Comparison of ENCODE assay signal across 21 cellular contexts in the genomic region with DNA sequence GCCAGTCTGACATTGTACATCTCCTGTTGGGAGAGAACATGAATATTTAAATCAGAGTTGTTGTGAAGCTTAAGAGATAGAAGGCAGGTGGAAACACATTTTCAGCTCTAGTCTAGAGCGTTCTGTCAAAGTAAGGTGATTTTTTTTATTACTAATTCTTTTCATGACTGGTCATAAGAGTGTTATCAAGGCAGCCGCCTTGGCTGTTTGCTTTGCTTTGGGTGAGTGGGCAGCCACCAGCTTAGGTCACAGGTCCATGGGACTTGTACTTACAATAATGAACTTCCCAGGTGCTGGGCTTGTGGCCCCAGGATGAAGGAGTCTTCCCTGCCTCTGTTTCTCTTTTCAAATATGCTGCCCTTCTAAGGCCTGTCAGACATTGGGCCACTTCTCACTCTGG.
DNase-seq lines count a peak whose midpoint lies in the region; FAIRE-seq and TF ChIP-seq lines count a peak whose summit lies in the region.
"Had no signal": no experiment of that assay in that cellular context is flagged by ENCODE, and none has a peak within 500 bp of the region (broad histone marks: within the 10 kb centered on the region; RNA-seq: fewer than 3 reads in every experiment).

No MANE protein-coding gene starts in this region.

- intact Hi-C loops in activated CD4-positive, alpha-beta T cell treated with anti-CD3 and anti-CD28 coated beads, Interleukin-2, amount 10 ng/mL, durations not matched to agents 24 days and 14 days (cut with micrococcal nuclease) = no loop called here
- intact Hi-C loops in activated naive CD4-positive, alpha-beta T cell treated with anti-CD3 and anti-CD28 coated beads for 36 hours (cut with micrococcal nuclease) = no loop called here
- intact Hi-C loops in kidney (cut with DNase I) = no loop called here

- no peak for TF ChIP-seq CTCF in brain microvascular endothelial cell (IDR thresholded peaks at IDR 0.05; ENCODE audit: low read depth, low read length, missing control alignments)
- no peak for TF ChIP-seq CTCF in osteoblast (IDR thresholded peaks at IDR 0.05; ENCODE audit: extremely low read depth, low read depth, low read length)
- TF ChIP-seq CTCF in kidney (IDR thresholded peaks at IDR 0.05; ENCODE audit: borderline replicate concordance, extremely low read depth, insufficient read depth) = no peak

- H3K4me3 Mint-ChIP-seq in activated CD4-positive, alpha-beta T cell treated with anti-CD3 and anti-CD28 coated beads, Interleukin-2, amount 10 ng/mL, durations not matched to agents 24 days and 14 days = no peak overlapping the region
- no peak overlapping the region for H3K4me3 Mint-ChIP-seq in activated naive CD4-positive, alpha-beta T cell treated with anti-CD3 and anti-CD28 coated beads for 36 hours
- H3K4me3 Mint-ChIP-seq: CD8-positive, alpha-beta memory T cell; IgD-negative memory B cell had no signal

- H3K36me3 Mint-ChIP-seq in activated CD4-positive, alpha-beta T cell treated with anti-CD3 and anti-CD28 coated beads, Interleukin-2, amount 10 ng/mL, durations not matched to agents 24 days and 14 days (ENCODE audit: low read depth) = no peaks in the 10 kb centered on the region
- H3K36me3 Mint-ChIP-seq in activated naive CD4-positive, alpha-beta T cell treated with anti-CD3 and anti-CD28 coated beads for 36 hours (ENCODE audit: low read depth) = no peaks in the 10 kb centered on the region
- H3K36me3 Mint-ChIP-seq: CD8-positive, alpha-beta memory T cell; IgD-negative memory B cell had no signal

- no peaks in the 10 kb centered on the region for H3K9me3 Mint-ChIP-seq in activated CD4-positive, alpha-beta T cell treated with anti-CD3 and anti-CD28 coated beads, Interleukin-2, amount 10 ng/mL, durations not matched to agents 24 days and 14 days
- H3K9me3 Mint-ChIP-seq in activated naive CD4-positive, alpha-beta T cell treated with anti-CD3 and anti-CD28 coated beads for 36 hours = no peaks in the 10 kb centered on the region
- H3K9me3 Mint-ChIP-seq: CD8-positive, alpha-beta memory T cell; IgD-negative memory B cell had no signal

- CTCF ChIA-PET in activated naive CD4-positive, alpha-beta T cell treated with anti-CD3 and anti-CD28 coated beads for 36 hours (lab: Charles Lee) = interaction anchor here (0.6 kb wide), 1 partner anchor 391 kb away, joined by 3 read pairs; no protein-coding TSS in a partner anchor

- peaks cover 2% of the 10 kb centered on the region for H3K27me3 Mint-ChIP-seq in activated CD4-positive, alpha-beta T cell treated with anti-CD3 and anti-CD28 coated beads, Interleukin-2, amount 10 ng/mL, durations not matched to agents 24 days and 14 days
- H3K27me3 Mint-ChIP-seq in activated naive CD4-positive, alpha-beta T cell treated with anti-CD3 and anti-CD28 coated beads for 36 hours (ENCODE audit: low read depth) = no peaks in the 10 kb centered on the region
- H3K27me3 Mint-ChIP-seq: CD8-positive, alpha-beta memory T cell had no signal

- no peak overlapping the region for H3K27ac Mint-ChIP-seq in activated CD4-positive, alpha-beta T cell treated with anti-CD3 and anti-CD28 coated beads, Interleukin-2, amount 10 ng/mL, durations not matched to agents 24 days and 14 days
- H3K27ac Mint-ChIP-seq in activated naive CD4-positive, alpha-beta T cell treated with anti-CD3 and anti-CD28 coated beads for 36 hours = no peak overlapping the region
- H3K27ac Mint-ChIP-seq: CD8-positive, alpha-beta memory T cell; IgD-negative memory B cell had no signal

- no peak overlapping the region for H2AFZ ChIP-seq in osteoblast (ENCODE audit: low read length)

- H3K4me2 ChIP-seq in osteoblast (ENCODE audit: insufficient read depth, low read length) = no peak overlapping the region

- peak; percentile 43 for DNase-seq in activated CD4-positive, alpha-beta T cell treated with anti-CD3 and anti-CD28 coated beads, Interleukin-2, amount 10 ng/mL, durations not matched to agents 24 days and 14 days
- no peak for DNase-seq in activated CD4-positive, alpha-beta T cell treated with anti-CD3 and anti-CD28 coated beads, Interleukin-2, amount 50 U/mL, for 1 hour
- DNase-seq in brain microvascular endothelial cell (no peak), osteoblast (ENCODE audit: insufficient read length, low spot score, missing footprints) (no peak), kidney (no peak), mesenteric fat pad (ENCODE audit: low spot score) (no peak)
- DNase-seq in activated naive CD4-positive, alpha-beta T cell treated with anti-CD3 and anti-CD28 coated beads for 36 hours = no peak
- no peak for DNase-seq in activated CD8-positive, alpha-beta memory T cell treated with anti-CD3 and anti-CD28 coated beads for 24 hours
- DNase-seq: 8988T; CD8-positive, alpha-beta memory T cell; DMS79; NCI-H1105 treated with DMSO at 0.1 percent for 48 hours; NCI-H2029 treated with DMSO at 0.1 percent for 48 hours; NCI-H345; NCI-H526; OCI-M1; RPMI8226; SIG-M5 had no signal

- peak overlapping the region; percentile 86 for H3K27ac ChIP-seq in brain microvascular endothelial cell
- peak overlapping the region; percentile 83 for H3K27ac ChIP-seq in osteoblast (ENCODE audit: low read depth, low read length)
- H3K27ac ChIP-seq in kidney (ENCODE audit: low read depth in 2 of 2, low read length in 2 of 2) = no peak overlapping the region
- H3K27ac ChIP-seq: C4-2B had no signal

- no peaks in the 10 kb centered on the region for H3K79me2 ChIP-seq in osteoblast (ENCODE audit: insufficient read depth, low read length)

- no peak overlapping the region for H3K4me3 ChIP-seq in brain microvascular endothelial cell (ENCODE audit: low read depth, low read length)
- H3K4me3 ChIP-seq in osteoblast (ENCODE audit: insufficient read depth, low read length) = no peak overlapping the region
- no peak overlapping the region for H3K4me3 ChIP-seq in kidney (ENCODE audit: low read length in 2 of 2)

- H3K9me3 ChIP-seq in osteoblast (ENCODE audit: low read depth, low read length) (no peaks in the 10 kb centered on the region), kidney (ENCODE audit: control insufficient read depth in 1 of 2, low read length in 2 of 2) (no peaks in the 10 kb centered on the region)

- H3K4me1 ChIP-seq in osteoblast (ENCODE audit: insufficient read depth, low read length) = peaks cover 18% of the 10 kb centered on the region
- H3K4me1 ChIP-seq in kidney (ENCODE audit: control insufficient read depth in 1 of 2, insufficient read depth in 1 of 2, low read depth in 1 of 2, low read length in 2 of 2) = no peaks in the 10 kb centered on the region

- in situ Hi-C loops in brain microvascular endothelial cell (cut with HindIII; ENCODE audit: low pct_ligation_motif_present, low sequenced_read_pairs) = no loop called here

- no peak overlapping the region for H3K9ac ChIP-seq in kidney (ENCODE audit: low read length in 2 of 2)

- H4K20me1 ChIP-seq in osteoblast (ENCODE audit: insufficient read depth, low read length) = no peaks in the 10 kb centered on the region

- no peaks in the 10 kb centered on the region for H3K27me3 ChIP-seq in brain microvascular endothelial cell (replicated peaks)
- no peaks in the 10 kb centered on the region for H3K27me3 ChIP-seq in osteoblast (ENCODE audit: insufficient read depth, low read length)

- H3K36me3 ChIP-seq in brain microvascular endothelial cell (replicated peaks) = no peaks in the 10 kb centered on the region
- no peaks in the 10 kb centered on the region for H3K36me3 ChIP-seq in osteoblast (ENCODE audit: insufficient read depth, low read length)
- H3K36me3 ChIP-seq in kidney (ENCODE audit: control insufficient read depth in 1 of 2, insufficient read depth in 2 of 2, low read length in 2 of 2) = no peaks in the 10 kb centered on the region

- FAIRE-seq in kidney (lab: Jason Lieb, UNC) = no peak
- FAIRE-seq: D721Med had no signal

- H3K4me1 Mint-ChIP-seq in activated CD4-positive, alpha-beta T cell treated with anti-CD3 and anti-CD28 coated beads, Interleukin-2, amount 10 ng/mL, durations not matched to agents 24 days and 14 days = no peaks in the 10 kb centered on the region
- H3K4me1 Mint-ChIP-seq in activated naive CD4-positive, alpha-beta T cell treated with anti-CD3 and anti-CD28 coated beads for 36 hours (ENCODE audit: low read depth) = no peaks in the 10 kb centered on the region
- H3K4me1 Mint-ChIP-seq: CD8-positive, alpha-beta memory T cell; IgD-negative memory B cell had no signal

Comparison
In these comparisons a context has a peak if more than half of its experiments do, and no peak if none do; other contexts are left out.
1. H3K27ac ChIP-seq: peak in brain microvascular endothelial cell (single experiment) and osteoblast (single experiment); none in kidney (0 of 2).